Comparison of ENCODE assay signal across 33 cellular contexts in genomic region chr5:136856648-136857047, GRCh38.
"Had no signal": no experiment of that assay in that cellular context is flagged by ENCODE, and none has a peak within 500 bp of the region (broad histone marks: within the 10 kb centered on the region; RNA-seq: fewer than 3 reads in every experiment).

No MANE protein-coding gene starts in this region.

- FAIRE-seq: astrocyte, bronchial epithelial cell had no signal

- DNase-seq: activated effector memory CD4-positive, alpha-beta T cell treated with anti-CD3 and anti-CD28 coated beads, Interleukin-2, amount 50 U/mL, for 16 hours; activated effector memory CD4-positive, alpha-beta T cell treated with Interleukin-2 at 50 U/mL for 16 hours; activated gamma-delta T cell; activated gamma-delta T cell treated with Interleukin-2 at 50 U/mL for 16 hours; activated naive CD4-positive, alpha-beta T cell; activated naive CD4-positive, alpha-beta T cell treated with anti-CD3 and anti-CD28 coated beads for 36 hours; activated naive CD4-positive, alpha-beta T cell treated with anti-CD3 and anti-CD28 coated beads, Interleukin-2, amount 10 ng/mL, durations not matched to agents 7 days and 5 days; activated naive CD4-positive, alpha-beta T cell treated with anti-CD3 and anti-CD28 coated beads, Interleukin-2, amount 50 U/mL, for 16 hours; activated naive CD4-positive, alpha-beta T cell treated with Interleukin-2 at 50 U/mL for 16 hours; activated naive CD8-positive, alpha-beta T cell treated with anti-CD3 and anti-CD28 coated beads for 36 hours; activated naive CD8-positive, alpha-beta T cell treated with anti-CD3 and anti-CD28 coated beads, Interleukin-2, amount 10 ng/mL, durations not matched to agents 7 days and 5 days; activated naive CD8-positive, alpha-beta T cell treated with anti-CD3 and anti-CD28 coated beads, Interleukin-2, amount 50 U/mL, for 24 hours; activated T-cell treated with anti-CD3 and anti-CD28 coated beads, Interleukin-2, amount 50 U/mL, for 1 hour; activated T-cell treated with anti-CD3 and anti-CD28 coated beads, Interleukin-2, amount 50 U/mL, for 24 hours; activated T-cell treated with anti-CD3 and anti-CD28 coated beads, Interleukin-2, amount 50 U/mL, for 4 hours; activated T-cell treated with anti-CD3 and anti-CD28 coated beads, Interleukin-2, amount 50 U/mL, for 48 hours; activated T-cell treated with anti-CD3 and anti-CD28 coated beads, Interleukin-2, amount 50 U/mL, for 72 hours; adrenal gland; amniotic stem cell; anterior cingulate cortex; aorta; body of pancreas; brain microvascular endothelial cell; caudate nucleus; central memory CD4-positive, alpha-beta T cell; cerebellar nuclear complex had no signal

- H3K36me3 ChIP-seq: adrenal gland, ascending aorta, brain microvascular endothelial cell, breast epithelium, cardiac muscle cell had no signal

- H3K9me3 ChIP-seq: adrenal gland, ascending aorta, body of pancreas, breast epithelium had no signal

- H3K4me1 ChIP-seq: adrenal gland, ascending aorta, body of pancreas, breast epithelium had no signal

- H3K27me3 ChIP-seq: adrenal gland, ascending aorta, body of pancreas, brain microvascular endothelial cell, breast epithelium, cardiac muscle cell had no signal

- ATAC-seq: activated naive CD4-positive, alpha-beta T cell treated with anti-CD3 and anti-CD28 coated beads, Interleukin-2, amount 50 U/mL, for 72 hours; activated naive CD8-positive, alpha-beta T cell treated with anti-CD3 and anti-CD28 coated beads, Interleukin-2, amount 50 U/mL, for 24 hours; activated T-cell treated with anti-CD3 and anti-CD28 coated beads, Interleukin-2, amount 50 U/mL, for 4 hours; activated T-cell treated with anti-CD3 and anti-CD28 coated beads, Interleukin-2, amount 50 U/mL, for 72 hours; activated T-helper 17 cell treated with anti-CD3 and anti-CD28 coated beads, Interleukin-2, amount 50 U/mL, for 72 hours; body of pancreas had no signal

- H3K27ac ChIP-seq: adrenal gland, ascending aorta, body of pancreas, brain microvascular endothelial cell, breast epithelium, cardiac muscle cell had no signal

- H3K4me3 ChIP-seq: adrenal gland, ascending aorta, body of pancreas, breast epithelium, cardiac muscle cell had no signal
